Comparison of ENCODE assay signal across 10 cellular contexts in the genomic region with DNA sequence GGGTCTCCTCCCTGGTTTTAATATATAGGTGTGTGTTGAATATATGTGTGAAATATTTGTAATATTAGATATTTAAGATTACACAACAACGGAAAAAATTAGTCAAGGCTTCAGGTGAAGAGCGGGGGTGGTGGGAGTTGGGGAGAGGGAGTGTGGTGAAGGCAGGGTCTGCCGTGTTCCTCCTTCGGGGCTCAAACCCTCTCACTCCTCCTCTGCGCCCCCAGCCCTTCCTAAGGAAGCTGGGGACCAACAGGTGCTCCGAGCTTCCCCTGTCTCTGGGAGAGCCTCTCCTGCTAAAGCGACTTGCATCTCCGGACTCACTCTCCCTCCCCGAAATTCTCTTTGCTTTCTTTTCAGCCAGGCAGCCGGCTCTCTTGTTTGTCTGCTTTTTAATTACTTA. TPM values are rescaled to one million over a fixed set of nuclear protein-coding genes. Genes with fewer than 3 reads are reported as not detected.
DNase-seq lines count a peak whose midpoint lies in the region; ATAC-seq and TF ChIP-seq lines count a peak whose summit lies in the region.
"Had no signal": no experiment of that assay in that cellular context is flagged by ENCODE, and none has a peak within 500 bp of the region (broad histone marks: within the 10 kb centered on the region; RNA-seq: fewer than 3 reads in every experiment).

No MANE protein-coding gene starts in this region.

- H3K36me3 Mint-ChIP-seq in IgD-negative memory B cell (peaks cover 1% of the 10 kb centered on the region), natural killer cell (no peaks in the 10 kb centered on the region)

- no peak overlapping the region for H2AFZ ChIP-seq in Karpas-422 (ENCODE audit: low read length)

- H4K20me1 ChIP-seq in Karpas-422 (ENCODE audit: insufficient read depth, low read depth, low read length), result no peaks in the 10 kb centered on the region

- peaks cover 36% of the 10 kb centered on the region for H3K27me3 Mint-ChIP-seq in IgD-negative memory B cell
- peaks cover 21 to 31% of the 10 kb centered on the region in 2 donors for H3K27me3 Mint-ChIP-seq in natural killer cell (ENCODE audit: low read depth in 2 of 2)

- H3K9me3 Mint-ChIP-seq in IgD-negative memory B cell, result peaks cover 0 to 11% (median 0%) of the 10 kb centered on the region in 3 donors
- H3K9me3 Mint-ChIP-seq in natural killer cell, result peaks cover 3 to 4% of the 10 kb centered on the region in 2 donors
- H3K9me3 Mint-ChIP-seq: activated CD8-positive, alpha-beta T cell treated with anti-CD3 and anti-CD28 coated beads for 36 hours had no signal

- no peak for TF ChIP-seq CTCF in BE2C (IDR thresholded peaks at IDR 0.05; ENCODE audit: low read depth, low read length)
- TF ChIP-seq CTCF in dorsolateral prefrontal cortex (IDR thresholded peaks at IDR 0.05 in 54 of 56, conservative IDR thresholded peaks at IDR 0.05 in 2 of 56; ENCODE audit: low read depth in 1 of 56, partially characterized antibody in 56 of 56), result no peak
- no peak for TF ChIP-seq CTCF in natural killer cell (IDR thresholded peaks at IDR 0.05)

- no peaks in the 10 kb centered on the region for H3K9me2 ChIP-seq in Karpas-422 (replicated peaks; ENCODE audit: insufficient read depth, low read length)

- no peaks in the 10 kb centered on the region for H3K79me2 ChIP-seq in Karpas-422 (ENCODE audit: low read length)

- H3K4me3 ChIP-seq in BE2C (ENCODE audit: low read depth, low read length) (peak overlapping the region; percentile 97), dorsolateral prefrontal cortex (peak overlapping the region; percentile 63 to 93 (median 86)), Karpas-422 (ENCODE audit: low read length) (no peak overlapping the region)
- H3K4me3 ChIP-seq: GM12878 had no signal

- DNase-seq in BE2C (no peak), dorsolateral prefrontal cortex (peak in 1 of 10 donors; percentile 38), natural killer cell (no peak), NCI-H446 treated with DMSO at 0.1 percent for 48 hours (lab: John Stamatoyannopoulos, UW) (no peak), LoVo (ENCODE audit: low spot score) (no peak), Karpas-422 (no peak)

- H3K36me3 ChIP-seq in BE2C, result no peaks in the 10 kb centered on the region
- no peaks in the 10 kb centered on the region for H3K36me3 ChIP-seq in Karpas-422 (ENCODE audit: insufficient read depth, low read length)

- peak overlapping the region in 3 of 4 donors; percentile 85 to 88 (median 88) for H3K4me3 Mint-ChIP-seq in IgD-negative memory B cell
- peak overlapping the region; percentile 80 for H3K4me3 Mint-ChIP-seq in natural killer cell

- H3K4me1 ChIP-seq in BE2C, result peaks cover 5% of the 10 kb centered on the region; the same call in 1 of the 2 replicates
- no peaks in the 10 kb centered on the region for H3K4me1 ChIP-seq in Karpas-422 (ENCODE audit: low read length)

- no peak overlapping the region for H3K4me2 ChIP-seq in Karpas-422 (ENCODE audit: low read depth, low read length, poor library complexity, severe bottlenecking)

- intact Hi-C loops in dorsolateral prefrontal cortex (cut with DNase I) (loop anchor here in 1 of 2 donors (10.0 kb wide), 1 partner anchor 710 kb away; no protein-coding TSS in a partner anchor), natural killer cell (cut with micrococcal nuclease) (no loop called here)

- H3K9me3 ChIP-seq in BE2C, result no peaks in the 10 kb centered on the region
- H3K9me3 ChIP-seq in Karpas-422 (ENCODE audit: low read length), result no peaks in the 10 kb centered on the region

- ATAC-seq in natural killer cell (no peak), HG03457 (IDR thresholded peaks at IDR 0.05; ENCODE audit: unreplicated experiment) (no peak)
- ATAC-seq: GM12878 had no signal

- H3K27ac ChIP-seq in dorsolateral prefrontal cortex (peak overlapping the region in 55 of 59 donors; percentile 21 to 99 (median 96)), Karpas-422 (ENCODE audit: low read length) (no peak overlapping the region)

- no peak overlapping the region for H3K9ac ChIP-seq in Karpas-422 (ENCODE audit: low read length)

- H3K27ac Mint-ChIP-seq in IgD-negative memory B cell (peak overlapping the region in 1 of 3 donors; percentile 18), natural killer cell (no peak overlapping the region)
- H3K27ac Mint-ChIP-seq: activated CD8-positive, alpha-beta T cell treated with anti-CD3 and anti-CD28 coated beads for 36 hours had no signal

- H3K4me1 Mint-ChIP-seq in IgD-negative memory B cell (peaks cover 1 to 5% (median 4%) of the 10 kb centered on the region in 3 donors), natural killer cell (peaks cover 5 to 12% of the 10 kb centered on the region in 2 donors)

- H3K27me3 ChIP-seq in BE2C (no peaks in the 10 kb centered on the region), dorsolateral prefrontal cortex (no peaks in the 10 kb centered on the region), Karpas-422 (ENCODE audit: low read length) (no peaks in the 10 kb centered on the region)

RNA-seq across cellular contexts. Expression of a gene that starts 0.9 kb away (rescaled TPM):
- 201 TPM for polyA plus RNA-seq in BE2C (2012; ENCODE audit: insufficient read depth, insufficient read length, low read depth)
- polyA plus RNA-seq in IgD-negative memory B cell, result 2.0 TPM
- total RNA-seq in dorsolateral prefrontal cortex (100 to 1,000 TPM; 119 to 227 (median 154) TPM), natural killer cell (1 to 10 TPM; 3.2 to 4.2 (median 3.9) TPM)
- total RNA-seq in Karpas-422 (2014; rRNA removed; shearing (Covaris generic); ENCODE audit: low replicate concordance), result 0.14 TPM in 1 of 2 replicates, not detected in the other

Comparison
In these comparisons a context has a peak if more than half of its experiments do, and no peak if none do; other contexts are left out.
1. RNA of a gene that starts 0.9 kb away (total RNA-seq): 119 to 227 TPM in dorsolateral prefrontal cortex; 3.2 to 4.2 TPM in natural killer cell and 0.14 TPM in Karpas-422; every median in the first group is over 10 times any median in the second.